Comparison of ENCODE assay signal across 1 cellular context in genomic region chr17:49018116-49018612, GRCh38.
A peak's percentile ranks its signal among the peaks of the same experiment; 100 is the strongest.
TF ChIP-seq lines count a peak whose summit lies in the region.

No MANE protein-coding gene starts in this region.

TF ChIP-seq in HepG2, 621 proteins besides CTCF, POLR2A, EP300 and RAD21:
- TF ChIP-seq PHF8 (CRISPR knock-in tag; IDR thresholded peaks at IDR 0.05) (0 out of 2 replicates have a peak, but pooled peaks have one; percentile 5), YEATS4 (CRISPR knock-in tag; IDR thresholded peaks at IDR 0.05; ENCODE audit: borderline replicate concordance) (no peak)
TF ChIP-seq in HepG2: peak in this region for 1.
